In genomic region chr19:38850976-38851621, GRCh38 we compare ENCODE assay signal across 8 cellular contexts.
DNase-seq lines count a peak whose midpoint lies in the region; ATAC-seq and TF ChIP-seq lines count a peak whose summit lies in the region.

No MANE protein-coding gene starts in this region.

- TF ChIP-seq CTCF in choroid plexus epithelial cell (conservative IDR thresholded peaks at IDR 0.05; ENCODE audit: low read depth, low read length) = no peak

- H3K9me3 ChIP-seq in SK-N-MC (ENCODE audit: low read depth, low read length) = no peaks in the 10 kb centered on the region

- peaks cover 30% of the 10 kb centered on the region for H3K36me3 ChIP-seq in SK-N-MC (ENCODE audit: insufficient read depth, low read length)

- peak overlapping the region; percentile 75 for H3K27ac ChIP-seq in SK-N-MC
- peak overlapping the region; percentile 96 for H3K27ac ChIP-seq in substantia nigra (ENCODE audit: low read depth, low read length, poor library complexity, severe bottlenecking)

- H3K4me3 ChIP-seq in GM08714 (ENCODE audit: low read length) (peak overlapping the region; percentile 68), SK-N-MC (peak overlapping the region; percentile 91), choroid plexus epithelial cell (ENCODE audit: low read depth, low read length) (peak overlapping the region; percentile 75)

- ATAC-seq in GM18868 (IDR thresholded peaks at IDR 0.05; ENCODE audit: unreplicated experiment) (no peak), GM18867 (IDR thresholded peaks at IDR 0.05; ENCODE audit: unreplicated experiment) (no peak), GM21381 (IDR thresholded peaks at IDR 0.05; ENCODE audit: unreplicated experiment) (no peak)

- DNase-seq in SK-N-MC (ENCODE audit: low read depth, low spot score) = no peak
- peak; percentile 20 for DNase-seq in choroid plexus epithelial cell (ENCODE audit: low read depth)
- peak; percentile 41 for DNase-seq in medulla oblongata (ENCODE audit: extremely low spot score)
- peak in 14 of 49 donors; percentile 16 to 72 (median 46) for DNase-seq in substantia nigra (lab: John Stamatoyannopoulos, UW)

- H3K9ac ChIP-seq in SK-N-MC (ENCODE audit: insufficient read length) = peak overlapping the region; percentile 79
